In the genomic region with DNA sequence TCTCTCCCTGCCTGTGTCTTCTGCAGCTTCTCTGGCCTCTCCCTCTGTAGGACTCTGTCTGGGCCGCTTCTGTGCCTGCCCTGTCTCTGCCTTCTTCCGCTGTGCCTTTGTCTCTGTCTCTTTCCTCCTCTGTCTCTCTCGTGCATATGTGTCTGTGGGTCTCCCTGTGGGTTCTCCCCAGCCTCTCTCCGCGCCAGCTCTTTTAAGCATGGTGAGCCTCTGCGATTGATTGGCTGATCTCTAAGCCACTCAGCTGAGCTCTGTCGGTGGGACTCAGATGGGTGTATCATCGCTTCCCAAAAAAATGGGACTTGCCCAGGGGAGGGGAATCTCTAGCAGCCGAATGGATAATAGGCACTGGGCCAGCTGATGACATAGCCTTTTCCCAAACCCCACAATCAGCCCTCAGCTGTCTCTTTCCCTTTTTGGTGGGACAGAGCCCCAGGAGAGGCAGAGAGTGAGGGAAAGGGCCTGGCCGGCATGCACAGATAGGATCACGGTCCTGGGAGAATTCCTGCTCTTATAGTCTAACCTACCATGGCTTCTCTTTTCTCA, we compare ENCODE assay signal across 9 cellular contexts. TPM values are rescaled to one million over a fixed set of nuclear protein-coding genes. Genes with fewer than 3 reads are reported as not detected.
DNase-seq lines count a peak whose midpoint lies in the region; ATAC-seq and TF ChIP-seq lines count a peak whose summit lies in the region.
"Had no signal": no experiment of that assay in that cellular context is flagged by ENCODE, and none has a peak within 500 bp of the region (broad histone marks: within the 10 kb centered on the region; RNA-seq: fewer than 3 reads in every experiment).

ADAMTS4 (minus strand) TSS at position 178 of the 555 bp plus-strand sequence. CDS start 427 bp downstream, outside the sequence.

- DNase-seq in GM23338 (ENCODE audit: low spot score): peak; percentile 63
- no peak for DNase-seq in activated naive CD8-positive, alpha-beta T cell treated with anti-CD3 and anti-CD28 coated beads, Interleukin-2, amount 50 U/mL, for 24 hours
- peak; percentile 69 for DNase-seq in left ventricle myocardium superior
- no peak for DNase-seq in COLO829 (ENCODE audit: low spot score)
- no peak for DNase-seq in activated effector memory CD4-positive, alpha-beta T cell treated with Interleukin-2 at 50 U/mL for 16 hours
- no peak for DNase-seq in NCI-H510A (lab: John Stamatoyannopoulos, UW)
- DNase-seq in stimulated activated CD8-positive, alpha-beta memory T cell treated with anti-CD3 and anti-CD28 coated beads, Interleukin-4, amount 100 ng/mL, for 48 hours: no peak

- H3K27ac ChIP-seq in GM23338 (ENCODE audit: low read depth): peak within 1 kb of the TSS; percentile 99
- H3K27ac ChIP-seq in rectal smooth muscle tissue (ENCODE audit: low read depth, low read length): peak within 1 kb of the TSS; percentile 98

- H3K27ac Mint-ChIP-seq in GM23338: peak within 1 kb of the TSS; percentile 98
- peak within 1 kb of the TSS; percentile 89 for H3K27ac Mint-ChIP-seq in activated naive CD8-positive, alpha-beta T cell treated with anti-CD3 and anti-CD28 coated beads, Interleukin-2, amount 50 U/mL, for 24 hours

- peaks cover 19% of the 10 kb centered on the region; the same call in 1 of the 2 replicates for H3F3A ChIP-seq in GM23338 (replicated peaks; ENCODE audit: low read depth)

- H3K36me3 Mint-ChIP-seq in GM23338 (ENCODE audit: low read depth): peaks cover 9% of the 10 kb centered on the region
- H3K36me3 Mint-ChIP-seq in activated naive CD8-positive, alpha-beta T cell treated with anti-CD3 and anti-CD28 coated beads, Interleukin-2, amount 50 U/mL, for 24 hours (ENCODE audit: low read depth): peaks cover 4% of the 10 kb centered on the region

- intact Hi-C loops in left ventricle myocardium superior (cut with micrococcal nuclease): no loop called here

- H3K4me3 Mint-ChIP-seq in GM23338: peak within 1 kb of the TSS; percentile 59
- H3K4me3 Mint-ChIP-seq in activated naive CD8-positive, alpha-beta T cell treated with anti-CD3 and anti-CD28 coated beads, Interleukin-2, amount 50 U/mL, for 24 hours: peak within 1 kb of the TSS; percentile 63

- peaks cover 17% of the 10 kb centered on the region for H3K27me3 Mint-ChIP-seq in GM23338 (ENCODE audit: insufficient read depth, low read depth, poor library complexity)
- no peaks in the 10 kb centered on the region for H3K27me3 Mint-ChIP-seq in activated naive CD8-positive, alpha-beta T cell treated with anti-CD3 and anti-CD28 coated beads, Interleukin-2, amount 50 U/mL, for 24 hours

- H3K4me3 ChIP-seq in GM23338 (peak within 1 kb of the TSS; percentile 52), rectal smooth muscle tissue (ENCODE audit: low read length) (peak within 1 kb of the TSS; percentile 57)

- peak within 1 kb of the TSS; percentile 66 for H2AFZ ChIP-seq in GM23338

- no peak within 1 kb of the TSS for H3K9ac ChIP-seq in rectal smooth muscle tissue (ENCODE audit: low read length)

- H4K20me1 ChIP-seq in GM23338 (replicated peaks; ENCODE audit: insufficient read depth): no peaks in the 10 kb centered on the region

- H3K36me3 ChIP-seq in GM23338 (ENCODE audit: insufficient read depth): peaks cover 4% of the 10 kb centered on the region
- no peaks in the 10 kb centered on the region for H3K36me3 ChIP-seq in rectal smooth muscle tissue (ENCODE audit: control insufficient read depth, insufficient read depth, low read length)

- no peak for TF ChIP-seq CTCF in GM23338 (conservative IDR thresholded peaks at IDR 0.05; ENCODE audit: low read depth in 2 of 2)

- peaks cover 15% of the 10 kb centered on the region for H3K79me2 ChIP-seq in GM23338 (replicated peaks; ENCODE audit: insufficient read depth)

- no peaks in the 10 kb centered on the region for H3K9me2 ChIP-seq in GM23338 (ENCODE audit: insufficient read depth)

- no peaks in the 10 kb centered on the region for H3K27me3 ChIP-seq in GM23338 (ENCODE audit: insufficient read depth)
- H3K27me3 ChIP-seq in rectal smooth muscle tissue (ENCODE audit: control insufficient read depth, insufficient read depth, low read length): no peaks in the 10 kb centered on the region

- H3K9me3 Mint-ChIP-seq in GM23338: no peaks in the 10 kb centered on the region; the same call in 2 of the 3 replicates
- H3K9me3 Mint-ChIP-seq in activated naive CD8-positive, alpha-beta T cell treated with anti-CD3 and anti-CD28 coated beads, Interleukin-2, amount 50 U/mL, for 24 hours: no peaks in the 10 kb centered on the region

- peak within 1 kb of the TSS; percentile 75 for H3K4me2 ChIP-seq in GM23338

- ATAC-seq in GM23338 (peak; percentile 26), left ventricle myocardium superior (peak; percentile 35)
- no peak for ATAC-seq in activated naive CD8-positive, alpha-beta T cell treated with anti-CD3 and anti-CD28 coated beads, Interleukin-2, amount 50 U/mL, for 24 hours

- peaks cover 58% of the 10 kb centered on the region for H3K4me1 Mint-ChIP-seq in GM23338
- peaks cover 54% of the 10 kb centered on the region for H3K4me1 Mint-ChIP-seq in activated naive CD8-positive, alpha-beta T cell treated with anti-CD3 and anti-CD28 coated beads, Interleukin-2, amount 50 U/mL, for 24 hours

- H3K4me1 ChIP-seq in GM23338 (ENCODE audit: insufficient read depth) (peaks cover 56% of the 10 kb centered on the region), rectal smooth muscle tissue (ENCODE audit: control insufficient read depth, insufficient read depth, low read length) (peaks cover 44% of the 10 kb centered on the region)

TF ChIP-seq in GM23338, 12 proteins besides CTCF, POLR2A, EP300 and RAD21:
- no peak for TF ChIP-seq NANOG (IDR thresholded peaks at IDR 0.05; ENCODE audit: borderline replicate concordance)
- peak; percentile 71 for TF ChIP-seq POLR2AphosphoS5 (IDR thresholded peaks at IDR 0.05; ENCODE audit: low read depth)

RNA-seq across cellular contexts. Expression of gene ADAMTS4, which starts in this region (rescaled TPM):
- total RNA-seq in GM23338 (2014; rRNA removed; shearing (Covaris generic)): 4.7 and 5.2 TPM in 2 replicates
- polyA plus RNA-seq in GM23338 (2016; fragmentation: Nextera tagmentation; extraction: Ambion mirVana): 1.3 and 1.7 TPM in 2 replicates
- 7.2 TPM for total RNA-seq in left ventricle myocardium superior
- total RNA-seq: HT1080 had no signal

Comparison
In these comparisons a context has a peak if more than half of its experiments do, and no peak if none do; other contexts are left out.
1. DNase-seq: peak in GM23338 (single experiment) and left ventricle myocardium superior (single experiment); none in activated naive CD8-positive, alpha-beta T cell treated with anti-CD3 and anti-CD28 coated beads, Interleukin-2, amount 50 U/mL, for 24 hours (single experiment), COLO829 (single experiment), activated effector memory CD4-positive, alpha-beta T cell treated with Interleukin-2 at 50 U/mL for 16 hours (single experiment), NCI-H510A (single experiment) and stimulated activated CD8-positive, alpha-beta memory T cell treated with anti-CD3 and anti-CD28 coated beads, Interleukin-4, amount 100 ng/mL, for 48 hours (single experiment).